19 cellular contexts compared by ENCODE assay signal in genomic region chr4:80646061-80646460, GRCh38.
"Had no signal": no experiment of that assay in that cellular context is flagged by ENCODE, and none has a peak within 500 bp of the region (broad histone marks: within the 10 kb centered on the region; RNA-seq: fewer than 3 reads in every experiment).

No MANE protein-coding gene starts in this region.

- DNase-seq: dorsolateral prefrontal cortex; effector CD8-positive, alpha-beta T cell; heart right ventricle; hypothalamus; islet precursor cell; mammary epithelial cell; mucosa of descending colon; naive thymus-derived CD8-positive, alpha-beta T cell; stimulated activated CD4-positive, alpha-beta T cell treated with anti-CD3 and anti-CD28 coated beads, Interleukin-12 subunit alpha, Interleukin-12 subunit beta, amount 100 ng/mL, for 4 hours; stimulated activated naive CD4-positive, alpha-beta T cell; stomach; substantia nigra; trophoblast cell had no signal

- H3K27me3 ChIP-seq: dorsolateral prefrontal cortex, heart right ventricle, neutrophil had no signal

- H3K4me1 ChIP-seq: heart right ventricle, stomach had no signal

- H3K27ac ChIP-seq: coronary artery, dorsolateral prefrontal cortex, heart right ventricle, neutrophil, stomach, thoracic aorta had no signal

- ATAC-seq: esophagus mucosa; heart right ventricle; left lobe of liver; mucosa of descending colon; naive thymus-derived CD8-positive, alpha-beta T cell had no signal

- H3K36me3 ChIP-seq: heart right ventricle, neutrophil, stomach, thoracic aorta had no signal

- H3K9me3 ChIP-seq: heart right ventricle, mucosa of descending colon, neutrophil, stomach, thoracic aorta had no signal

- FAIRE-seq: small intestine had no signal

- H3K4me3 ChIP-seq: coronary artery, dorsolateral prefrontal cortex, heart right ventricle, mucosa of descending colon, stomach, thoracic aorta had no signal
